In the genomic region with DNA sequence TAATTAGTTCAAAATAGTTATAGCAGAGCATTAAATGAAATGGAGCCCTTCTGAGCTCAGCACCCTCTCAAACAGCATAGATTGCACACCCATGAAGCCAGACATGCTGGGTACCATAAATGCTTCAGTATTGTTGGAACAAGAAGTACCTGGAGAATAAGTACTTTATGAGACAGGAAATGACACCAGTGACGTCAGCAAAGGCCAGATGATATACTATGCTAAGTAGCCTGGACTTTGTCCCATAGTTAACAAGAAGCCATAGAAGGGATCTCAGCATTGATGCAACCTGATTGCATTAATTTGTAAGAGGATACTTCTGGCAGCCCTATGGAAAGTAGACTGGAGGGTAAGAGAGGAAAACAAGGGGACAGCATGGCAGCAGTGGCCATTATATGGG, we compare ENCODE assay signal across 16 cellular contexts.
"Had no signal": no experiment of that assay in that cellular context is flagged by ENCODE, and none has a peak within 500 bp of the region (broad histone marks: within the 10 kb centered on the region; RNA-seq: fewer than 3 reads in every experiment).

No MANE protein-coding gene starts in this region.

- H3K4me1 ChIP-seq: adrenal gland, foreskin keratinocyte, stomach, testis, upper lobe of right lung had no signal

- DNase-seq: activated CD4-positive, alpha-beta T cell treated with anti-CD3 and anti-CD28 coated beads for 4 hours; activated CD8-positive, alpha-beta T cell treated with anti-CD3 and anti-CD28 coated beads for 36 hours; activated effector memory CD4-positive, alpha-beta T cell treated with anti-CD3 and anti-CD28 coated beads, Interleukin-2, amount 50 U/mL, for 16 hours; activated T-cell treated with anti-CD3 and anti-CD28 coated beads, Interleukin-2, amount 50 U/mL, for 48 hours; adrenal gland; foreskin keratinocyte; kidney glomerular epithelial cell; mesendoderm; sigmoid colon; stimulated activated CD4-positive, alpha-beta T cell treated with anti-CD3 and anti-CD28 coated beads, Interleukin-12 subunit alpha, Interleukin-12 subunit beta, amount 100 ng/mL, for 4 hours; stimulated activated CD4-positive, alpha-beta T cell treated with anti-CD3 and anti-CD28 coated beads, Interleukin-2, amount 100 ng/mL, for 24 hours; stomach; testis; upper lobe of right lung had no signal

- H3K27ac ChIP-seq: adrenal gland, esophagus muscularis mucosa, foreskin keratinocyte, sigmoid colon, stomach, testis, upper lobe of right lung had no signal

- H3K36me3 ChIP-seq: adrenal gland, esophagus muscularis mucosa, sigmoid colon, stomach, upper lobe of right lung had no signal

- H3K27me3 ChIP-seq: adrenal gland, esophagus muscularis mucosa, foreskin keratinocyte, sigmoid colon, stomach, testis, upper lobe of right lung had no signal

- ATAC-seq: activated CD8-positive, alpha-beta T cell treated with anti-CD3 and anti-CD28 coated beads for 36 hours; foreskin keratinocyte; upper lobe of right lung had no signal

- H3K4me3 ChIP-seq: adrenal gland, esophagus muscularis mucosa, sigmoid colon, stomach, testis, upper lobe of right lung had no signal

- FAIRE-seq: endometrium had no signal

- H3K9me3 ChIP-seq: adrenal gland, esophagus muscularis mucosa, sigmoid colon, stomach, testis, upper lobe of right lung had no signal
